6 cellular contexts compared by ENCODE assay signal in the genomic region with DNA sequence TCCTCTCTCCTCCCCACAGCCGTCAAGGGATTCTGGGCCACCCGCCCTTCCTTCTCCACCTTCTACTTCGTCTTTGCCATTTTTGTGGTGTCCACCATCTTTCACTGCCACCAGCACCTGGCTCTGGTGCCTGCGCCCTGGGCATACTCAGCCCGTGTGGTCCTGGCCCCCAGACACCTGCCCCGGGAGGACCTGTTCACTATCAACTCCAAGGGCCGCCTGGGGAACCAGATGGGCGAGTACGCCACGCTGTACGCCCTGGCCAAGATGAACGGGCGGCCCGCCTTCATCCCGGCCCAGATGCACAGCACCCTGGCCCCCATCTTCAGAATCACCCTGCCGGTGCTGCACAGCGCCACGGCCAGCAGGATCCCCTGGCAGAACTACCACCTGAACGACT. TPM values are rescaled to one million over a fixed set of nuclear protein-coding genes. Genes with fewer than 3 reads are reported as not detected.
"Had no signal": no experiment of that assay in that cellular context is flagged by ENCODE, and none has a peak within 500 bp of the region (broad histone marks: within the 10 kb centered on the region; RNA-seq: fewer than 3 reads in every experiment).

No MANE protein-coding gene starts in this region.

RNA-seq across cellular contexts. Expression of a gene that starts 7.2 kb away (rescaled TPM):
- total RNA-seq: HepG2, HT-29, HT1080, IMR-90, K562 had no signal
- polyA plus RNA-seq: K562 had no signal

RNA-seq across cellular contexts. Expression of a gene that starts 15.8 kb away (rescaled TPM):
- total RNA-seq: HT1080, IMR-90, K562 had no signal
- polyA plus RNA-seq: HepG2, IgD-negative memory B cell, IMR-90 had no signal
